In genomic region chr5:133991171-133991910, GRCh38 we compare ENCODE assay signal across 18 cellular contexts. TPM values are rescaled to one million over a fixed set of nuclear protein-coding genes. Genes with fewer than 3 reads are reported as not detected.
DNase-seq lines count a peak whose midpoint lies in the region; ATAC-seq and TF ChIP-seq lines count a peak whose summit lies in the region.
"Had no signal": no experiment of that assay in that cellular context is flagged by ENCODE, and none has a peak within 500 bp of the region (broad histone marks: within the 10 kb centered on the region; RNA-seq: fewer than 3 reads in every experiment).

No MANE protein-coding gene starts in this region.

- no peak for ATAC-seq in right cardiac atrium
- no peak for ATAC-seq in T-helper 17 cell
- no peak for ATAC-seq in gastrocnemius medialis
- no peak for ATAC-seq in HG03460 (IDR thresholded peaks at IDR 0.05; ENCODE audit: unreplicated experiment)
- ATAC-seq: GM12878, Right ventricle myocardium inferior had no signal

- H3K4me3 ChIP-seq in cardiac muscle cell, result no peak overlapping the region
- H3K4me3 ChIP-seq in right cardiac atrium (ENCODE audit: low read length), result no peak overlapping the region
- no peak overlapping the region for H3K4me3 ChIP-seq in gastrocnemius medialis
- H3K4me3 ChIP-seq: GM12878 had no signal

- 92% methylated on average over 5 of the region's 5 CpGs for WGBS in right cardiac atrium

- H3K36me3 Mint-ChIP-seq in T-helper 17 cell (ENCODE audit: low read depth) (no peaks in the 10 kb centered on the region), endothelial cell (ENCODE audit: low read depth, unreplicated experiment) (peaks cover 22% of the 10 kb centered on the region)

- no peaks in the 10 kb centered on the region for H3K9me3 Mint-ChIP-seq in endothelial cell (ENCODE audit: unreplicated experiment)
- H3K9me3 Mint-ChIP-seq: CD4-positive, alpha-beta T cell; H9 had no signal

- intact Hi-C loops in right cardiac atrium (cut with DNase I) (no loop called here), gastrocnemius medialis (cut with DNase I; ENCODE audit: low total_unique reads) (loop anchor here (5.0 kb wide), 1 partner anchor 169 kb away; no protein-coding TSS in a partner anchor)

- H3K27ac ChIP-seq in cardiac muscle cell (peak overlapping the region; percentile 62), right cardiac atrium (ENCODE audit: low read length) (no peak overlapping the region), gastrocnemius medialis (peak overlapping the region; percentile 91 to 100 (median 98))

- in situ Hi-C loops in gastrocnemius medialis (cut with MboI; ENCODE audit: low sequenced_read_pairs in 4 of 4), result no loop called here

- H3K9me3 ChIP-seq in cardiac muscle cell (ENCODE audit: low read depth) (no peaks in the 10 kb centered on the region), right cardiac atrium (ENCODE audit: control insufficient read depth, low read length) (no peaks in the 10 kb centered on the region), T-helper 17 cell (ENCODE audit: control insufficient read depth, low read length, poor library complexity, severe bottlenecking) (no peaks in the 10 kb centered on the region), gastrocnemius medialis (no peaks in the 10 kb centered on the region)
- H3K9me3 ChIP-seq: Caco-2 had no signal

- no peak for TF ChIP-seq POLR2A in gastrocnemius medialis (IDR thresholded peaks at IDR 0.05)

- peaks cover 43% of the 10 kb centered on the region for H3K4me1 ChIP-seq in cardiac muscle cell (ENCODE audit: low read depth)
- peaks cover 27% of the 10 kb centered on the region for H3K4me1 ChIP-seq in right cardiac atrium (ENCODE audit: control insufficient read depth, insufficient read depth, low read length)
- H3K4me1 ChIP-seq in gastrocnemius medialis, result peaks cover 68 to 73% of the 10 kb centered on the region in 2 donors

- TF ChIP-seq CTCF in cardiac muscle cell (IDR thresholded peaks at IDR 0.05; ENCODE audit: low read depth, low read length), result no peak
- no peak for TF ChIP-seq CTCF in endothelial cell (IDR thresholded peaks at IDR 0.05; ENCODE audit: unreplicated experiment)
- no peak for TF ChIP-seq CTCF in gastrocnemius medialis (IDR thresholded peaks at IDR 0.05 in 4 of 5, conservative IDR thresholded peaks at IDR 0.05 in 1 of 5)

- H3K27ac Mint-ChIP-seq in T-helper 17 cell (peak overlapping the region; percentile 24), endothelial cell (ENCODE audit: unreplicated experiment) (peak overlapping the region; percentile 91)
- H3K27ac Mint-ChIP-seq: B cell; CD4-positive, alpha-beta T cell had no signal

- H3K4me3 Mint-ChIP-seq in T-helper 17 cell, result no peak overlapping the region
- H3K4me3 Mint-ChIP-seq in endothelial cell (ENCODE audit: unreplicated experiment), result peak overlapping the region; percentile 47
- H3K4me3 Mint-ChIP-seq: B cell; CD4-positive, alpha-beta T cell; H9 had no signal

- H3K27me3 Mint-ChIP-seq in T-helper 17 cell, result no peaks in the 10 kb centered on the region
- peaks cover 1% of the 10 kb centered on the region for H3K27me3 Mint-ChIP-seq in endothelial cell (ENCODE audit: unreplicated experiment)
- H3K27me3 Mint-ChIP-seq: B cell; CD4-positive, alpha-beta T cell had no signal

- H3K4me1 Mint-ChIP-seq in T-helper 17 cell, result peaks cover 17% of the 10 kb centered on the region
- peaks cover 41% of the 10 kb centered on the region for H3K4me1 Mint-ChIP-seq in endothelial cell (ENCODE audit: unreplicated experiment)

- DNase-seq in cardiac muscle cell (ENCODE audit: low read depth in 1 of 2, low spot score in 1 of 2) (no peak), right cardiac atrium (no peak), T-helper 17 cell (no peak), endothelial cell (ENCODE audit: low spot score) (no peak), gastrocnemius medialis (no peak), DMS 273 treated with DMSO at 0.1 percent for 48 hours (lab: John Stamatoyannopoulos, UW) (no peak), SKM-1 (lab: John Stamatoyannopoulos, UW; ENCODE audit: unreplicated experiment) (no peak)
- DNase-seq: 8988T; Caco-2; CD4-positive, alpha-beta T cell; H9; KG1; MV-4-11; NCI-H1694 treated with DMSO at 0.1 percent for 48 hours had no signal

- H3K36me3 ChIP-seq in cardiac muscle cell (peaks cover 36% of the 10 kb centered on the region), gastrocnemius medialis (peaks cover 0 to 50% of the 10 kb centered on the region in 2 donors)

- H3K27me3 ChIP-seq in cardiac muscle cell (no peaks in the 10 kb centered on the region), right cardiac atrium (ENCODE audit: control insufficient read depth, insufficient read depth) (no peaks in the 10 kb centered on the region), gastrocnemius medialis (no peaks in the 10 kb centered on the region)

RNA-seq across cellular contexts. Expression of gene VDAC1, which starts 13.4 kb away (rescaled TPM):
- total RNA-seq in cardiac muscle cell (205 and 314 TPM in 2 replicates), right cardiac atrium (100 to 1,000 TPM; 325 to 357 (median 335) TPM), T-helper 17 cell (10 to 100 TPM; 58.1 to 71.4 TPM), endothelial cell (ENCODE audit: unreplicated experiment) (165 TPM), gastrocnemius medialis (100 to 1,000 TPM; 412 to 611 (median 495) TPM)
- polyA plus RNA-seq in cardiac muscle cell (347 and 397 TPM in 2 replicates), right cardiac atrium (393 TPM)

RNA-seq across cellular contexts. Expression of gene C5orf15, which starts 22.9 kb away (rescaled TPM):
- 58.5 and 64.5 TPM in 2 replicates for total RNA-seq in cardiac muscle cell
- polyA plus RNA-seq in cardiac muscle cell, result 87.8 and 88.6 TPM in 2 replicates
- 10 to 100 TPM; 25.8 to 32.0 (median 28.7) TPM for total RNA-seq in right cardiac atrium
- polyA plus RNA-seq in right cardiac atrium, result 29.6 TPM
- 10 to 100 TPM; 12.1 to 13.5 TPM for total RNA-seq in T-helper 17 cell
- 35.5 TPM for total RNA-seq in endothelial cell (ENCODE audit: unreplicated experiment)
- total RNA-seq in gastrocnemius medialis, result 10 to 100 TPM; 18.7 to 30.3 (median 24.4) TPM
